In genomic region chr14:73610692-73611091, GRCh38 we compare ENCODE assay signal across 19 cellular contexts. TPM values are rescaled to one million over a fixed set of nuclear protein-coding genes. Genes with fewer than 3 reads are reported as not detected.
DNase-seq lines count a peak whose midpoint lies in the region; ATAC-seq, FAIRE-seq and TF ChIP-seq lines count a peak whose summit lies in the region.
"Had no signal": no experiment of that assay in that cellular context is flagged by ENCODE, and none has a peak within 500 bp of the region (broad histone marks: within the 10 kb centered on the region; RNA-seq: fewer than 3 reads in every experiment).

No MANE protein-coding gene starts in this region.

- no peak for ATAC-seq in GM18520 (IDR thresholded peaks at IDR 0.05; ENCODE audit: unreplicated experiment)
- ATAC-seq: psoas muscle, T-cell had no signal

- H2AFZ ChIP-seq in endothelial cell of umbilical vein (ENCODE audit: low read depth, low read length) (peak overlapping the region; percentile 51), mesenchymal stem cell (ENCODE audit: low read depth, low read length) (no peak overlapping the region)

- H3K9me3 ChIP-seq in endothelial cell of umbilical vein (replicated peaks; ENCODE audit: control insufficient read depth, insufficient read depth, low read length) = no peaks in the 10 kb centered on the region
- H3K9me3 ChIP-seq in mesenchymal stem cell (ENCODE audit: control insufficient read depth, low read length) = no peaks in the 10 kb centered on the region
- H3K9me3 ChIP-seq: psoas muscle had no signal

- H3K79me1 ChIP-seq in mesenchymal stem cell (replicated peaks; ENCODE audit: low read length, poor library complexity, severe bottlenecking) = no peaks in the 10 kb centered on the region

- TF ChIP-seq POLR2A in endothelial cell of umbilical vein (IDR thresholded peaks at IDR 0.05; ENCODE audit: low read depth, low read length) = no peak

- H3K4me1 ChIP-seq in endothelial cell of umbilical vein (ENCODE audit: control insufficient read depth, extremely low read depth, insufficient read depth, low read length) = peaks cover 5% of the 10 kb centered on the region
- peaks cover 2% of the 10 kb centered on the region for H3K4me1 ChIP-seq in mesenchymal stem cell (ENCODE audit: control insufficient read depth, insufficient read depth, low read depth, low read length)
- H3K4me1 ChIP-seq: psoas muscle had no signal

- no peak overlapping the region for H3K4me2 ChIP-seq in endothelial cell of umbilical vein (ENCODE audit: insufficient read depth, low read length)
- H3K4me2 ChIP-seq in mesenchymal stem cell (ENCODE audit: low read length, poor library complexity, severe bottlenecking) = no peak overlapping the region

- no peak overlapping the region for H2BK120ac ChIP-seq in mesenchymal stem cell (ENCODE audit: low read depth, low read length)

- intact Hi-C loops in endothelial cell of umbilical vein (cut with micrococcal nuclease) = no loop called here

- H2BK5ac ChIP-seq in mesenchymal stem cell (ENCODE audit: low read depth, low read length, poor library complexity, severe bottlenecking) = no peak overlapping the region

- FAIRE-seq in endothelial cell of umbilical vein (lab: Jason Lieb, UNC) = peak; percentile 44
- FAIRE-seq: endometrium had no signal

- 24% methylated on average over 2 of the region's 2 CpGs for WGBS in mesenchymal stem cell

- H3K27ac ChIP-seq in endothelial cell of umbilical vein (ENCODE audit: insufficient read depth, low read depth, low read length) (no peak overlapping the region), mesenchymal stem cell (ENCODE audit: low read length, poor library complexity, severe bottlenecking) (no peak overlapping the region)
- H3K27ac ChIP-seq: psoas muscle had no signal

- POLR2A ChIA-PET in endothelial cell of umbilical vein (lab: Charles Lee) = no interaction called here

- H3K36me3 ChIP-seq in endothelial cell of umbilical vein (ENCODE audit: control insufficient read depth in 2 of 2, extremely low read depth in 1 of 2, insufficient read depth in 2 of 2, low read length in 2 of 2) = no peaks in the 10 kb centered on the region
- H3K36me3 ChIP-seq in mesenchymal stem cell (ENCODE audit: control insufficient read depth in 1 of 2, insufficient read depth in 2 of 2, low read depth in 1 of 2, low read length in 2 of 2) = no peaks in the 10 kb centered on the region

- DNase-seq in EH (ENCODE audit: low read depth) (peak; percentile 64), NCI-H226 (peak; percentile 45), endothelial cell of umbilical vein (ENCODE audit: low read depth, low spot score) (peak; percentile 53), mesenchymal stem cell (peak; percentile 53), NCI-H2081 treated with DMSO at 0.1 percent for 48 hours (lab: John Stamatoyannopoulos, UW) (no peak), DMS79 (lab: John Stamatoyannopoulos, UW) (no peak)
- no peak for DNase-seq in stimulated activated CD4-positive, alpha-beta T cell treated with anti-CD3 and anti-CD28 coated beads, Interleukin-12 subunit alpha, Interleukin-12 subunit beta, amount 100 ng/mL, for 4 hours
- DNase-seq: activated T-cell treated with anti-CD3 and anti-CD28 coated beads, Interleukin-2, amount 50 U/mL, for 48 hours; amniotic stem cell; HFFc6; NCI-H1436; psoas muscle; stimulated activated CD4-positive, alpha-beta T cell treated with anti-CD3 and anti-CD28 coated beads, Interleukin-4, amount 100 ng/mL, for 4 hours; stimulated activated naive CD4-positive, alpha-beta T cell treated with Interleukin-2 at 50 U/mL for 16 hours; T-cell had no signal

- H4K8ac ChIP-seq in mesenchymal stem cell (ENCODE audit: low read length) = no peak overlapping the region

- H3K9ac ChIP-seq in endothelial cell of umbilical vein (replicated peaks; ENCODE audit: extremely low read depth, insufficient read depth, low read length) (no peak overlapping the region), mesenchymal stem cell (ENCODE audit: low read length) (no peak overlapping the region)

- H2AK5ac ChIP-seq in mesenchymal stem cell (ENCODE audit: low read length, severe bottlenecking) = no peak overlapping the region

- no peak overlapping the region for H2BK12ac ChIP-seq in mesenchymal stem cell (ENCODE audit: low read length in 2 of 2)

- no peaks in the 10 kb centered on the region for H3K9me1 ChIP-seq in endothelial cell of umbilical vein (replicated peaks; ENCODE audit: control insufficient read depth, extremely low read depth, insufficient read depth, low read length)

- H3K23ac ChIP-seq in mesenchymal stem cell (ENCODE audit: low read length in 2 of 2) = no peak overlapping the region

- no peak overlapping the region for H4K91ac ChIP-seq in mesenchymal stem cell (ENCODE audit: low read length)

- dilution Hi-C loops in endothelial cell of umbilical vein (cut with MboI; ENCODE audit: extremely low pct_ligation_motif_present, low sequenced_read_pairs) = no loop called here

- H3K79me2 ChIP-seq in endothelial cell of umbilical vein (ENCODE audit: control insufficient read depth, insufficient read depth, low read length) = no peaks in the 10 kb centered on the region

- CTCF ChIA-PET in endothelial cell of umbilical vein (lab: Charles Lee) = no interaction called here

- no peaks in the 10 kb centered on the region for H4K20me1 ChIP-seq in endothelial cell of umbilical vein (replicated peaks; ENCODE audit: control insufficient read depth, extremely low read depth, insufficient read depth, low read length)

- no peak overlapping the region for H3K4me3 ChIP-seq in endothelial cell of umbilical vein (replicated peaks in 1 of 3; ENCODE audit: insufficient read depth in 1 of 3, low read depth in 1 of 3, low read length in 3 of 3)
- H3K4me3 ChIP-seq in mesenchymal stem cell (ENCODE audit: insufficient read depth in 1 of 2, low read depth in 1 of 2, low read length in 2 of 2) = no peak overlapping the region
- H3K4me3 ChIP-seq: psoas muscle had no signal

- no peak overlapping the region for H3K18ac ChIP-seq in mesenchymal stem cell (ENCODE audit: low read depth in 1 of 2, low read length in 2 of 2)

- no peak for TF ChIP-seq CTCF in endothelial cell of umbilical vein (IDR thresholded peaks at IDR 0.05; ENCODE audit: extremely low read depth in 1 of 2, insufficient read depth in 1 of 2, low read depth in 1 of 2, low read length in 2 of 2)

- H3K4ac ChIP-seq in mesenchymal stem cell (ENCODE audit: low read depth in 1 of 2, low read length in 2 of 2) = no peak overlapping the region

- BruUV-seq in endothelial cell of umbilical vein (replicated peaks; lab: Mats Ljungman, UMichigan) = no TSS peak

- H2BK15ac ChIP-seq in mesenchymal stem cell (ENCODE audit: low read depth, poor library complexity, severe bottlenecking) = no peak overlapping the region

- H3K27me3 ChIP-seq in endothelial cell of umbilical vein (ENCODE audit: control insufficient read depth in 2 of 2, insufficient read depth in 2 of 2, low read length in 2 of 2) (no peaks in the 10 kb centered on the region), mesenchymal stem cell (ENCODE audit: control insufficient read depth in 1 of 2, insufficient read depth in 1 of 2, low read length in 2 of 2) (no peaks in the 10 kb centered on the region)

- no peak overlapping the region for H3K14ac ChIP-seq in mesenchymal stem cell (ENCODE audit: low read length in 2 of 2)

RNA-seq across cellular contexts. Expression of gene ACOT6, which starts 1.6 kb away (rescaled TPM):
- not detected in 2 replicates for total RNA-seq in endothelial cell of umbilical vein
- not detected in 2 replicates for polyA plus RNA-seq in endothelial cell of umbilical vein
- not detected in 2 replicates for polyA plus RNA-seq in endothelial cell of umbilical vein (2011; cell fraction: cytosol; rRNA removed)
- not detected in 2 replicates for polyA plus RNA-seq in endothelial cell of umbilical vein (2011; cell fraction: nucleus; rRNA removed)
- polyA plus RNA-seq in endothelial cell of umbilical vein (2012) = not detected in 2 replicates
- polyA minus RNA-seq in endothelial cell of umbilical vein = not detected in 2 replicates
- polyA minus RNA-seq in endothelial cell of umbilical vein (2011; cell fraction: cytosol; rRNA and poly(A)+ RNA removed) = not detected
- polyA minus RNA-seq in endothelial cell of umbilical vein (2011; cell fraction: nucleus; rRNA and poly(A)+ RNA removed) = not detected in 2 replicates
- polyA plus RNA-seq in mesenchymal stem cell (2013, experiment 1 of 2) = not detected
- not detected for polyA plus RNA-seq in mesenchymal stem cell (2013, experiment 2 of 2)
- total RNA-seq: HFFc6, mesenteric fat pad, psoas muscle, T-cell had no signal
- polyA plus RNA-seq: BJ, psoas muscle had no signal

RNA-seq across cellular contexts. Expression of gene ACOT4, which starts 19.0 kb away (rescaled TPM):
- total RNA-seq in endothelial cell of umbilical vein = 0.53 and 0.69 TPM in 2 replicates
- 0.46 and 0.75 TPM in 2 replicates for polyA plus RNA-seq in endothelial cell of umbilical vein
- 0.48 and 0.56 TPM in 2 replicates for polyA plus RNA-seq in endothelial cell of umbilical vein (2011; cell fraction: cytosol; rRNA removed)
- 0.21 and 0.49 TPM in 2 replicates for polyA plus RNA-seq in endothelial cell of umbilical vein (2011; cell fraction: nucleus; rRNA removed)
- 0.40 and 0.41 TPM in 2 replicates for polyA plus RNA-seq in endothelial cell of umbilical vein (2012)
- 0.32 and 0.66 TPM in 2 replicates for polyA minus RNA-seq in endothelial cell of umbilical vein
- polyA minus RNA-seq in endothelial cell of umbilical vein (2011; cell fraction: cytosol; rRNA and poly(A)+ RNA removed) = 0.41 TPM
- 0.19 TPM in 1 of 2 replicates, not detected in the other for polyA minus RNA-seq in endothelial cell of umbilical vein (2011; cell fraction: nucleus; rRNA and poly(A)+ RNA removed)
- 0.65 TPM for polyA plus RNA-seq in mesenchymal stem cell (2013, experiment 1 of 2)
- 0.59 TPM for polyA plus RNA-seq in mesenchymal stem cell (2013, experiment 2 of 2)
- total RNA-seq: HFFc6 had no signal

RNA-seq across cellular contexts. Expression of gene DNAL1, which starts 34.1 kb away (rescaled TPM):
- 14.1 and 15.3 TPM in 2 replicates for total RNA-seq in endothelial cell of umbilical vein
- polyA plus RNA-seq in endothelial cell of umbilical vein = 2.1 and 2.4 TPM in 2 replicates
- polyA plus RNA-seq in endothelial cell of umbilical vein (2011; cell fraction: cytosol; rRNA removed) = 3.1 TPM in 2 replicates
- polyA plus RNA-seq in endothelial cell of umbilical vein (2011; cell fraction: nucleus; rRNA removed) = 4.5 and 4.6 TPM in 2 replicates
- 6.1 and 9.7 TPM in 2 replicates for polyA plus RNA-seq in endothelial cell of umbilical vein (2012)
- 2.3 and 2.9 TPM in 2 replicates for polyA minus RNA-seq in endothelial cell of umbilical vein
- 2.6 TPM for polyA minus RNA-seq in endothelial cell of umbilical vein (2011; cell fraction: cytosol; rRNA and poly(A)+ RNA removed)
- polyA minus RNA-seq in endothelial cell of umbilical vein (2011; cell fraction: nucleus; rRNA and poly(A)+ RNA removed) = 1.4 and 2.8 TPM in 2 replicates
- 15.1 TPM for polyA plus RNA-seq in mesenchymal stem cell (2013, experiment 1 of 2)
- polyA plus RNA-seq in mesenchymal stem cell (2013, experiment 2 of 2) = 17.0 TPM

RNA-seq across cellular contexts. Expression of gene ACOT2, which starts 41.7 kb away (rescaled TPM):
- total RNA-seq in endothelial cell of umbilical vein = 9.5 and 28.8 TPM in 2 replicates
- polyA plus RNA-seq in endothelial cell of umbilical vein = 31.5 and 34.6 TPM in 2 replicates
- polyA plus RNA-seq in endothelial cell of umbilical vein (2011; cell fraction: cytosol; rRNA removed) = 21.2 and 28.9 TPM in 2 replicates
- 20.2 and 20.4 TPM in 2 replicates for polyA plus RNA-seq in endothelial cell of umbilical vein (2011; cell fraction: nucleus; rRNA removed)
- 18.7 and 19.8 TPM in 2 replicates for polyA plus RNA-seq in endothelial cell of umbilical vein (2012)
- 11.0 and 15.1 TPM in 2 replicates for polyA minus RNA-seq in endothelial cell of umbilical vein
- 11.8 TPM for polyA minus RNA-seq in endothelial cell of umbilical vein (2011; cell fraction: cytosol; rRNA and poly(A)+ RNA removed)
- polyA minus RNA-seq in endothelial cell of umbilical vein (2011; cell fraction: nucleus; rRNA and poly(A)+ RNA removed) = 5.2 and 6.6 TPM in 2 replicates
- 16.5 TPM for polyA plus RNA-seq in mesenchymal stem cell (2013, experiment 1 of 2)
- 15.9 TPM for polyA plus RNA-seq in mesenchymal stem cell (2013, experiment 2 of 2)

RNA-seq across cellular contexts. Expression of gene HEATR4, which starts 51.9 kb away (rescaled TPM):
- total RNA-seq in endothelial cell of umbilical vein = not detected in 2 replicates
- polyA plus RNA-seq in endothelial cell of umbilical vein = not detected in 2 replicates
- not detected in 2 replicates for polyA plus RNA-seq in endothelial cell of umbilical vein (2011; cell fraction: cytosol; rRNA removed)
- 0.03 TPM in 1 of 2 replicates, not detected in the other for polyA plus RNA-seq in endothelial cell of umbilical vein (2011; cell fraction: nucleus; rRNA removed)
- polyA plus RNA-seq in endothelial cell of umbilical vein (2012) = 0.08 TPM in 1 of 2 replicates, not detected in the other
- polyA minus RNA-seq in endothelial cell of umbilical vein = not detected in 2 replicates
- polyA minus RNA-seq in endothelial cell of umbilical vein (2011; cell fraction: cytosol; rRNA and poly(A)+ RNA removed) = 0.41 TPM
- not detected in 2 replicates for polyA minus RNA-seq in endothelial cell of umbilical vein (2011; cell fraction: nucleus; rRNA and poly(A)+ RNA removed)
- polyA plus RNA-seq in mesenchymal stem cell (2013, experiment 1 of 2) = 0.01 TPM
- not detected for polyA plus RNA-seq in mesenchymal stem cell (2013, experiment 2 of 2)
- total RNA-seq: HFFc6 had no signal
- polyA plus RNA-seq: BJ had no signal

Comparison
In these comparisons a context has a peak if more than half of its experiments do, and no peak if none do; other contexts are left out.
1. DNase-seq: peak in EH (single experiment), NCI-H226 (single experiment), endothelial cell of umbilical vein (single experiment) and mesenchymal stem cell (single experiment); none in NCI-H2081 treated with DMSO at 0.1 percent for 48 hours (single experiment), stimulated activated CD4-positive, alpha-beta T cell treated with anti-CD3 and anti-CD28 coated beads, Interleukin-12 subunit alpha, Interleukin-12 subunit beta, amount 100 ng/mL, for 4 hours (single experiment) and DMS79 (single experiment).